Comparison of ENCODE assay signal across 1 cellular context in genomic region chr4:1797861-1798529, GRCh38.
TF ChIP-seq lines count a peak whose summit lies in the region.

No MANE protein-coding gene starts in this region.

TF ChIP-seq in HepG2, 621 proteins besides CTCF, POLR2A, EP300 and RAD21 (continued from another document and continues in another):
- peak; percentile 50 for TF ChIP-seq AGO1 (IDR thresholded peaks at IDR 0.05; ENCODE audit: low read depth, low read length, poor library complexity, severe bottlenecking)
- TF ChIP-seq ZNF740 (CRISPR knock-in tag; IDR thresholded peaks at IDR 0.05): 0 out of 2 replicates have a peak, but pooled peaks have one; percentile 27
- no peak for TF ChIP-seq ZSCAN29 (CRISPR knock-in tag; conservative IDR thresholded peaks at IDR 0.05)
- TF ChIP-seq KLF13 (CRISPR knock-in tag; IDR thresholded peaks at IDR 0.05): no peak
- TF ChIP-seq KLF9 (CRISPR knock-in tag; IDR thresholded peaks at IDR 0.05; ENCODE audit: low read depth): no peak
- no peak for TF ChIP-seq ZNF713 (CRISPR knock-in tag; IDR thresholded peaks at IDR 0.05)
- TF ChIP-seq DZIP1 (CRISPR knock-in tag; IDR thresholded peaks at IDR 0.05): no peak
- TF ChIP-seq SNAPC2 (CRISPR knock-in tag; IDR thresholded peaks at IDR 0.05): no peak
- no peak for TF ChIP-seq ZNF670 (CRISPR knock-in tag; IDR thresholded peaks at IDR 0.05; ENCODE audit: borderline replicate concordance)
- TF ChIP-seq ZMAT3 (CRISPR knock-in tag; conservative IDR thresholded peaks at IDR 0.05): 0 out of 2 replicates have a peak, but pooled peaks have one; percentile 38
- no peak for TF ChIP-seq SIX4 (CRISPR knock-in tag; IDR thresholded peaks at IDR 0.05)
- TF ChIP-seq SP1 (IDR thresholded peaks at IDR 0.05): no peak
- TF ChIP-seq SP1 (CRISPR knock-in tag; IDR thresholded peaks at IDR 0.05): no peak
- no peak for TF ChIP-seq ERF (CRISPR knock-in tag; IDR thresholded peaks at IDR 0.05)
- no peak for TF ChIP-seq BRCA1 (CRISPR knock-in tag; IDR thresholded peaks at IDR 0.05)
- TF ChIP-seq NR2F6 (IDR thresholded peaks at IDR 0.05): peak; percentile 32; the same call in 1 of the 2 replicates
- peak; percentile 47; the same call in 1 of the 2 replicates for TF ChIP-seq NR2F6 (CRISPR knock-in tag; IDR thresholded peaks at IDR 0.05)
- TF ChIP-seq SALL1 (CRISPR knock-in tag; IDR thresholded peaks at IDR 0.05): 0 out of 2 replicates have a peak, but pooled peaks have one; percentile 0
- TF ChIP-seq GABPA (IDR thresholded peaks at IDR 0.05; ENCODE audit: low read depth, low read length): no peak
- 0 out of 2 replicates have a peak, but pooled peaks have one; percentile 16 for TF ChIP-seq GABPA (CRISPR knock-in tag; IDR thresholded peaks at IDR 0.05; ENCODE audit: low read depth)
- TF ChIP-seq GTF2F1 (IDR thresholded peaks at IDR 0.05; ENCODE audit: low read length): no peak
- no peak for TF ChIP-seq MEIS1 (CRISPR knock-in tag; IDR thresholded peaks at IDR 0.05; ENCODE audit: borderline replicate concordance)
- TF ChIP-seq, protein P1, sequence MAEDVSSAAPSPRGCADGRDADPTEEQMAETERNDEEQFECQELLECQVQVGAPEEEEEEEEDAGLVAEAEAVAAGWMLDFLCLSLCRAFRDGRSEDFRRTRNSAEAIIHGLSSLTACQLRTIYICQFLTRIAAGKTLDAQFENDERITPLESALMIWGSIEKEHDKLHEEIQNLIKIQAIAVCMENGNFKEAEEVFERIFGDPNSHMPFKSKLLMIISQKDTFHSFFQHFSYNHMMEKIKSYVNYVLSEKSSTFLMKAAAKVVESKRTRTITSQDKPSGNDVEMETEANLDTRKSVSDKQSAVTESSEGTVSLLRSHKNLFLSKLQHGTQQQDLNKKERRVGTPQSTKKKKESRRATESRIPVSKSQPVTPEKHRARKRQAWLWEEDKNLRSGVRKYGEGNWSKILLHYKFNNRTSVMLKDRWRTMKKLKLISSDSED (CRISPR knock-in tag; IDR thresholded peaks at IDR 0.05): no peak
- TF ChIP-seq ZNF782 (CRISPR knock-in tag; IDR thresholded peaks at IDR 0.05; ENCODE audit: borderline replicate concordance): no peak
- no peak for TF ChIP-seq ZNF441 (CRISPR knock-in tag; IDR thresholded peaks at IDR 0.05; ENCODE audit: borderline replicate concordance)
- TF ChIP-seq TEAD3 (CRISPR knock-in tag; optimal IDR thresholded peaks at IDR 0.05; ENCODE audit: borderline replicate concordance): no peak
- no peak for TF ChIP-seq ZNF597 (CRISPR knock-in tag; IDR thresholded peaks at IDR 0.05)
- no peak for TF ChIP-seq ZNF460 (CRISPR knock-in tag; IDR thresholded peaks at IDR 0.05; ENCODE audit: borderline replicate concordance)
- 0 out of 2 replicates have a peak, but pooled peaks have one; percentile 32 for TF ChIP-seq ZNF766 (CRISPR knock-in tag; IDR thresholded peaks at IDR 0.05; ENCODE audit: borderline replicate concordance)
- no peak for TF ChIP-seq ZEB1 (IDR thresholded peaks at IDR 0.05; ENCODE audit: insufficient replicate concordance, low read depth)
- TF ChIP-seq, protein P2, sequence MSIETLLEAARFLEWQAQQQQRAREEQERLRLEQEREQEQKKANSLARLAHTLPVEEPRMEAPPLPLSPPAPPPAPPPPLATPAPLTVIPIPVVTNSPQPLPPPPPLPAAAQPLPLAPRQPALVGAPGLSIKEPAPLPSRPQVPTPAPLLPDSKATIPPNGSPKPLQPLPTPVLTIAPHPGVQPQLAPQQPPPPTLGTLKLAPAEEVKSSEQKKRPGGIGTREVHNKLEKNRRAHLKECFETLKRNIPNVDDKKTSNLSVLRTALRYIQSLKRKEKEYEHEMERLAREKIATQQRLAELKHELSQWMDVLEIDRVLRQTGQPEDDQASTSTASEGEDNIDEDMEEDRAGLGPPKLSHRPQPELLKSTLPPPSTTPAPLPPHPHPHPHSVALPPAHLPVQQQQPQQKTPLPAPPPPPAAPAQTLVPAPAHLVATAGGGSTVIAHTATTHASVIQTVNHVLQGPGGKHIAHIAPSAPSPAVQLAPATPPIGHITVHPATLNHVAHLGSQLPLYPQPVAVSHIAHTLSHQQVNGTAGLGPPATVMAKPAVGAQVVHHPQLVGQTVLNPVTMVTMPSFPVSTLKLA (IDR thresholded peaks at IDR 0.05): no peak
- TF ChIP-seq DBP (CRISPR knock-in tag; IDR thresholded peaks at IDR 0.05; ENCODE audit: not compliant biosample characterization): no peak
- no peak for TF ChIP-seq SSRP1 (CRISPR knock-in tag; IDR thresholded peaks at IDR 0.05)
- TF ChIP-seq ZBTB1 (CRISPR knock-in tag; IDR thresholded peaks at IDR 0.05; ENCODE audit: borderline replicate concordance): no peak
- TF ChIP-seq ZBTB7B (CRISPR knock-in tag; IDR thresholded peaks at IDR 0.05): peak; percentile 76
- TF ChIP-seq E2F1 (CRISPR knock-in tag; IDR thresholded peaks at IDR 0.05): no peak
- no peak for TF ChIP-seq HMGXB3 (CRISPR knock-in tag; IDR thresholded peaks at IDR 0.05; ENCODE audit: borderline replicate concordance)
- TF ChIP-seq NPAS2 (CRISPR knock-in tag; IDR thresholded peaks at IDR 0.05; ENCODE audit: borderline replicate concordance): no peak
- TF ChIP-seq ZNF878 (CRISPR knock-in tag; IDR thresholded peaks at IDR 0.05): no peak
- TF ChIP-seq NFAT5 (CRISPR knock-in tag; IDR thresholded peaks at IDR 0.05): no peak
- no peak for TF ChIP-seq SRF (IDR thresholded peaks at IDR 0.05; ENCODE audit: low read depth, low read length)
